ENCODE assay signal across 8 cellular contexts in genomic region chr13:44436589-44437337, GRCh38.
DNase-seq lines count a peak whose midpoint lies in the region; ATAC-seq and TF ChIP-seq lines count a peak whose summit lies in the region.

No MANE protein-coding gene starts in this region.

- peak overlapping the region; percentile 60 for H3K4me3 ChIP-seq in MM.1S (ENCODE audit: low read length)

- H3K4me2 ChIP-seq in MM.1S (ENCODE audit: low read depth, low read length), result peak overlapping the region; percentile 79

- H3K36me3 ChIP-seq in MM.1S (replicated peaks; ENCODE audit: insufficient read depth, low read length), result no peaks in the 10 kb centered on the region

- intact Hi-C loops in natural killer cell (cut with micrococcal nuclease), result no loop called here

- no peaks in the 10 kb centered on the region for H3K9me3 Mint-ChIP-seq in activated naive CD4-positive, alpha-beta T cell treated with anti-CD3 and anti-CD28 coated beads, Interleukin-2, amount 50 U/mL, for 72 hours
- no peaks in the 10 kb centered on the region for H3K9me3 Mint-ChIP-seq in natural killer cell

- H3K36me3 Mint-ChIP-seq in activated naive CD4-positive, alpha-beta T cell treated with anti-CD3 and anti-CD28 coated beads, Interleukin-2, amount 50 U/mL, for 72 hours, result no peaks in the 10 kb centered on the region
- no peaks in the 10 kb centered on the region for H3K36me3 Mint-ChIP-seq in natural killer cell

- H3K27me3 ChIP-seq in MM.1S (replicated peaks; ENCODE audit: insufficient read depth, low read length), result no peaks in the 10 kb centered on the region

- H3F3A ChIP-seq in MM.1S (ENCODE audit: insufficient read depth, low read length), result no peaks in the 10 kb centered on the region; the same call in 1 of the 2 replicates

- peak overlapping the region; percentile 44; the same call in 1 of the 2 replicates for H3K9ac ChIP-seq in MM.1S (ENCODE audit: low read length)

- DNase-seq in DMS153 (lab: John Stamatoyannopoulos, UW), result peak; percentile 94
- DNase-seq in MM.1S, result peak; percentile 55
- peak; percentile 85 to 87 for DNase-seq in SHP77 (lab: John Stamatoyannopoulos, UW)
- peak; percentile 38 to 61 for DNase-seq in activated naive CD4-positive, alpha-beta T cell treated with anti-CD3 and anti-CD28 coated beads, Interleukin-2, amount 50 U/mL, for 72 hours (ENCODE audit: low spot score in 2 of 2)
- DNase-seq in foreskin melanocyte, result peak; percentile 81
- peak; percentile 47 for DNase-seq in natural killer cell
- peak; percentile 63 to 98 (median 93) for DNase-seq in substantia nigra (lab: John Stamatoyannopoulos, UW)

- H3K4me3 Mint-ChIP-seq in natural killer cell, result peak overlapping the region; percentile 92

- H3K9me3 ChIP-seq in MM.1S (replicated peaks; ENCODE audit: insufficient read depth, low read length), result no peaks in the 10 kb centered on the region

- H3K4me1 Mint-ChIP-seq in natural killer cell, result peaks cover 33 to 35% of the 10 kb centered on the region in 2 donors

- H2AFZ ChIP-seq in MM.1S (ENCODE audit: low read length), result 0 out of 2 replicates have a peak overlapping the region, but pooled peaks have one; percentile 42

- H3K27ac Mint-ChIP-seq in activated naive CD4-positive, alpha-beta T cell treated with anti-CD3 and anti-CD28 coated beads, Interleukin-2, amount 50 U/mL, for 72 hours, result peak overlapping the region in 1 of 2 donors; percentile 77
- H3K27ac Mint-ChIP-seq in natural killer cell, result peak overlapping the region; percentile 86 to 94

- TF ChIP-seq CTCF in MM.1S (IDR thresholded peaks at IDR 0.05; ENCODE audit: low read length) (no peak), natural killer cell (IDR thresholded peaks at IDR 0.05) (no peak)

- peak; percentile 56 to 65 for ATAC-seq in activated naive CD4-positive, alpha-beta T cell treated with anti-CD3 and anti-CD28 coated beads, Interleukin-2, amount 50 U/mL, for 72 hours
- ATAC-seq in natural killer cell, result peak; percentile 25 to 35 (median 34)
- no peak for ATAC-seq in HG03039 (IDR thresholded peaks at IDR 0.05; ENCODE audit: unreplicated experiment)

- no peaks in the 10 kb centered on the region for H4K20me1 ChIP-seq in MM.1S (ENCODE audit: insufficient read depth, low read length)

- H3K27ac ChIP-seq in MM.1S (ENCODE audit: low read length), result peak overlapping the region; percentile 27; the same call in 1 of the 2 replicates
- peak overlapping the region; percentile 84 for H3K27ac ChIP-seq in substantia nigra (ENCODE audit: low read depth, low read length, poor library complexity, severe bottlenecking)

- peaks cover 0 to 3% of the 10 kb centered on the region in 2 donors for H3K27me3 Mint-ChIP-seq in natural killer cell (ENCODE audit: low read depth in 2 of 2)

- H3K9me2 ChIP-seq in MM.1S (replicated peaks; ENCODE audit: insufficient read depth, low read length), result no peaks in the 10 kb centered on the region

- no peaks in the 10 kb centered on the region for H3K79me2 ChIP-seq in MM.1S (ENCODE audit: low read length)

- H3K4me1 ChIP-seq in MM.1S (ENCODE audit: low read length), result 0 out of 2 replicates have a peak, but pooled peaks cover 5% of the 10 kb centered on the region
